In genomic region chr12:56081393-56082347, GRCh38 we compare ENCODE assay signal across 10 cellular contexts. TPM values are rescaled to one million over a fixed set of nuclear protein-coding genes. Genes with fewer than 3 reads are reported as not detected.
DNase-seq lines count a peak whose midpoint lies in the region; ATAC-seq and TF ChIP-seq lines count a peak whose summit lies in the region.
"Had no signal": no experiment of that assay in that cellular context is flagged by ENCODE, and none has a peak within 500 bp of the region (broad histone marks: within the 10 kb centered on the region; RNA-seq: fewer than 3 reads in every experiment).

No MANE protein-coding gene starts in this region.

- H3K4me3 ChIP-seq in HUES64 (ENCODE audit: low read length) (peak overlapping the region; percentile 84), colonic mucosa (peak overlapping the region; percentile 61), lower lobe of right lung (peak overlapping the region; percentile 72)

- H3K27ac Mint-ChIP-seq in stimulated activated effector memory CD8-positive, alpha-beta T cell treated with anti-CD3 and anti-CD28 coated beads, Interleukin-12 subunit alpha, Interleukin-12 subunit beta, amount 100 ng/mL, for 72 hours, result no peak overlapping the region

- H3K27me3 ChIP-seq in HUES64 (ENCODE audit: insufficient read depth, low read length) (no peaks in the 10 kb centered on the region; the same call in 1 of the 2 replicates), colonic mucosa (no peaks in the 10 kb centered on the region), lower lobe of right lung (ENCODE audit: low read depth) (peaks cover 16% of the 10 kb centered on the region)

- H3K9me3 Mint-ChIP-seq in stimulated activated effector memory CD8-positive, alpha-beta T cell treated with anti-CD3 and anti-CD28 coated beads, Interleukin-12 subunit alpha, Interleukin-12 subunit beta, amount 100 ng/mL, for 72 hours, result no peaks in the 10 kb centered on the region

- no peak overlapping the region for H3K27ac ChIP-seq in HUES64 (ENCODE audit: low read depth, low read length)
- peak overlapping the region; percentile 96 for H3K27ac ChIP-seq in colonic mucosa
- peak overlapping the region; percentile 88 for H3K27ac ChIP-seq in lower lobe of right lung

- ATAC-seq in lower lobe of right lung (no peak), HG02623 (IDR thresholded peaks at IDR 0.05; ENCODE audit: unreplicated experiment) (no peak), HG03097 (IDR thresholded peaks at IDR 0.05; ENCODE audit: low FRiP score, unreplicated experiment) (no peak), GM19023 (IDR thresholded peaks at IDR 0.05; ENCODE audit: unreplicated experiment) (no peak)
- no peak for ATAC-seq in stimulated activated effector memory CD8-positive, alpha-beta T cell treated with anti-CD3 and anti-CD28 coated beads, Interleukin-12 subunit alpha, Interleukin-12 subunit beta, amount 100 ng/mL, for 72 hours
- ATAC-seq: sciatic nerve had no signal

- H3K9me3 ChIP-seq in HUES64 (ENCODE audit: insufficient read depth, low read depth, low read length) (peaks cover 2% of the 10 kb centered on the region; the same call in 1 of the 2 replicates), colonic mucosa (no peaks in the 10 kb centered on the region), lower lobe of right lung (no peaks in the 10 kb centered on the region)

- TF ChIP-seq CTCF in colonic mucosa (IDR thresholded peaks at IDR 0.05) (no peak), lower lobe of right lung (IDR thresholded peaks at IDR 0.05) (no peak)

- H3K36me3 Mint-ChIP-seq in stimulated activated effector memory CD8-positive, alpha-beta T cell treated with anti-CD3 and anti-CD28 coated beads, Interleukin-12 subunit alpha, Interleukin-12 subunit beta, amount 100 ng/mL, for 72 hours, result no peaks in the 10 kb centered on the region

- WGBS in HUES64, result 66% methylated on average over 6 of the region's 6 CpGs

- H3K36me3 ChIP-seq in HUES64 (ENCODE audit: insufficient read depth, low read length) (peaks cover 21% of the 10 kb centered on the region), colonic mucosa (no peaks in the 10 kb centered on the region), lower lobe of right lung (peaks cover 7% of the 10 kb centered on the region)

- H3K9ac ChIP-seq in HUES64 (ENCODE audit: low read depth, low read length) (0 out of 2 replicates have a peak overlapping the region, but pooled peaks have one; percentile 82), colonic mucosa (ENCODE audit: low read depth in 2 of 2, low read length in 2 of 2) (peak overlapping the region; percentile 95 to 99)

- peaks cover 7% of the 10 kb centered on the region for H3K4me1 Mint-ChIP-seq in stimulated activated effector memory CD8-positive, alpha-beta T cell treated with anti-CD3 and anti-CD28 coated beads, Interleukin-12 subunit alpha, Interleukin-12 subunit beta, amount 100 ng/mL, for 72 hours

- DNase-seq in colonic mucosa, result peak; percentile 90
- DNase-seq in lower lobe of right lung, result no peak
- DNase-seq in stimulated activated effector memory CD8-positive, alpha-beta T cell treated with anti-CD3 and anti-CD28 coated beads, Interleukin-12 subunit alpha, Interleukin-12 subunit beta, amount 100 ng/mL, for 72 hours (ENCODE audit: low spot score in 2 of 2), result no peak
- DNase-seq in OCI-M2 (lab: John Stamatoyannopoulos, UW; ENCODE audit: unreplicated experiment), result no peak
- DNase-seq: NCI-H748 treated with DMSO at 0.1 percent for 48 hours had no signal

- H3K4me1 ChIP-seq in HUES64 (ENCODE audit: insufficient read depth, low read length), result peaks cover 17% of the 10 kb centered on the region; the same call in 1 of the 2 replicates
- H3K4me1 ChIP-seq in colonic mucosa, result peaks cover 7% of the 10 kb centered on the region
- H3K4me1 ChIP-seq in lower lobe of right lung, result peaks cover 20% of the 10 kb centered on the region

- peak overlapping the region; percentile 79 for H3K4me3 Mint-ChIP-seq in stimulated activated effector memory CD8-positive, alpha-beta T cell treated with anti-CD3 and anti-CD28 coated beads, Interleukin-12 subunit alpha, Interleukin-12 subunit beta, amount 100 ng/mL, for 72 hours

- intact Hi-C loops in colonic mucosa (cut with DNase I) (no loop called here), lower lobe of right lung (cut with DNase I) (no loop called here)

RNA-seq across cellular contexts. Expression of gene ERBB3, which starts 1.7 kb away (rescaled TPM):
- 21.1 TPM for polyA plus RNA-seq in HUES64 (2013, experiment 1 of 2)
- polyA plus RNA-seq in HUES64 (2013, experiment 2 of 2), result 26.2 TPM
- total RNA-seq in colonic mucosa, result 100 to 1,000 TPM; 158 to 206 TPM
- 80.5 TPM for total RNA-seq in lower lobe of right lung

RNA-seq across cellular contexts. Expression of gene PA2G4, which starts 22.7 kb away (rescaled TPM):
- 241 TPM for polyA plus RNA-seq in HUES64 (2013, experiment 1 of 2)
- polyA plus RNA-seq in HUES64 (2013, experiment 2 of 2), result 231 TPM
- total RNA-seq in colonic mucosa (100 to 1,000 TPM in 1 of 2 donors, 10 to 100 TPM in 1; 69.6 to 155 TPM), lower lobe of right lung (69.4 TPM)

RNA-seq across cellular contexts. Expression of gene RPL41, which starts 34.8 kb away (rescaled TPM):
- polyA plus RNA-seq in HUES64 (2013, experiment 1 of 2), result 4,327 TPM
- 4,532 TPM for polyA plus RNA-seq in HUES64 (2013, experiment 2 of 2)
- total RNA-seq in colonic mucosa (1,000 to 10,000 TPM; 3,248 to 3,669 TPM), lower lobe of right lung (2,837 TPM)

RNA-seq across cellular contexts. Expression of gene ZC3H10, which starts 36.4 kb away (rescaled TPM):
- 3.6 TPM for polyA plus RNA-seq in HUES64 (2013, experiment 1 of 2)
- polyA plus RNA-seq in HUES64 (2013, experiment 2 of 2), result 3.9 TPM
- total RNA-seq in colonic mucosa (1 to 10 TPM; 3.5 to 6.1 TPM), lower lobe of right lung (12.5 TPM)

RNA-seq across cellular contexts. Expression of gene RPS26, which starts 40.0 kb away (rescaled TPM):
- 2,096 TPM for polyA plus RNA-seq in HUES64 (2013, experiment 1 of 2)
- polyA plus RNA-seq in HUES64 (2013, experiment 2 of 2), result 2,046 TPM
- total RNA-seq in colonic mucosa (10 to 100 TPM; 53.1 to 80.5 TPM), lower lobe of right lung (77.2 TPM)
